Comparison of ENCODE assay signal across 1 cellular context in genomic region chr19:4173479-4174211, GRCh38.
TF ChIP-seq lines count a peak whose summit lies in the region.

No MANE protein-coding gene starts in this region.

TF ChIP-seq in H1, 55 proteins besides CTCF, POLR2A, EP300 and RAD21:
- no peak for TF ChIP-seq POLR2AphosphoS5 (IDR thresholded peaks at IDR 0.05; ENCODE audit: low read depth, low read length)
- no peak for TF ChIP-seq PHF8 (conservative IDR thresholded peaks at IDR 0.05; ENCODE audit: low read depth, low read length)
- no peak for TF ChIP-seq KDM4A (IDR thresholded peaks at IDR 0.05; ENCODE audit: low read depth, low read length, severe bottlenecking)
- no peak for TF ChIP-seq SP4 (IDR thresholded peaks at IDR 0.05; ENCODE audit: low read length)
- TF ChIP-seq MAFK (IDR thresholded peaks at IDR 0.05; ENCODE audit: low read depth, low read length): no peak
- TF ChIP-seq FOSL1 (IDR thresholded peaks at IDR 0.05; ENCODE audit: insufficient read depth, low read depth, low read length): no peak
- TF ChIP-seq EZH2 (IDR thresholded peaks at IDR 0.05; ENCODE audit: low read depth, low read length, severe bottlenecking): no peak
- no peak for TF ChIP-seq RBBP5 (IDR thresholded peaks at IDR 0.05; ENCODE audit: borderline replicate concordance, low read depth, low read length)
- no peak for TF ChIP-seq SP1 (IDR thresholded peaks at IDR 0.05; ENCODE audit: low read depth, low read length)
- TF ChIP-seq ZNF274 (IDR thresholded peaks at IDR 0.05; ENCODE audit: borderline replicate concordance, extremely low read depth, low read length): no peak
- TF ChIP-seq CHD7 (IDR thresholded peaks at IDR 0.05; ENCODE audit: insufficient replicate concordance, low read length): no peak
- TF ChIP-seq CTBP2 (IDR thresholded peaks at IDR 0.05; ENCODE audit: borderline replicate concordance, insufficient read depth, insufficient read length, low read length): no peak
